Comparison of ENCODE assay signal across 8 cellular contexts in genomic region chr20:62406635-62407176, GRCh38. TPM values are rescaled to one million over a fixed set of nuclear protein-coding genes. Genes with fewer than 3 reads are reported as not detected.
DNase-seq lines count a peak whose midpoint lies in the region; ATAC-seq and TF ChIP-seq lines count a peak whose summit lies in the region.

No MANE protein-coding gene starts in this region.

- peak; percentile 2 for ATAC-seq in GM18907 (IDR thresholded peaks at IDR 0.05; ENCODE audit: unreplicated experiment)
- ATAC-seq in natural killer cell treated with Interleukin-12 subunit alpha and Interleukin-12 subunit beta and Interleukin-15 and Interleukin-18, amount 100 ng/mL, for 72 hours = peak; percentile 0 to 1

- no peaks in the 10 kb centered on the region for H3K27me3 ChIP-seq in HL-60 (ENCODE audit: insufficient read depth, poor library complexity, severe bottlenecking)

- no peaks in the 10 kb centered on the region for H3K27me3 Mint-ChIP-seq in natural killer cell treated with Interleukin-12 subunit alpha and Interleukin-12 subunit beta and Interleukin-15 and Interleukin-18, amount 100 ng/mL, for 72 hours

- H3K4me1 Mint-ChIP-seq in natural killer cell treated with Interleukin-12 subunit alpha and Interleukin-12 subunit beta and Interleukin-15 and Interleukin-18, amount 100 ng/mL, for 72 hours (ENCODE audit: low read depth in 2 of 2) = peaks cover 14 to 16% of the 10 kb centered on the region in 2 donors

- H3K4me3 Mint-ChIP-seq in natural killer cell treated with Interleukin-12 subunit alpha and Interleukin-12 subunit beta and Interleukin-15 and Interleukin-18, amount 100 ng/mL, for 72 hours = peak overlapping the region; percentile 79

- DNase-seq in HL-60 (ENCODE audit: low read depth in 1 of 2, low spot score in 1 of 2) (no peak), choroid plexus epithelial cell (ENCODE audit: low read depth) (no peak), GM10248 (ENCODE audit: extremely low spot score) (no peak), SW480 (ENCODE audit: low spot score) (no peak), pons (ENCODE audit: low spot score) (no peak), kidney tubule cell (ENCODE audit: low spot score) (no peak)
- no peak for DNase-seq in natural killer cell treated with Interleukin-12 subunit alpha and Interleukin-12 subunit beta and Interleukin-15 and Interleukin-18, amount 100 ng/mL, for 72 hours (ENCODE audit: low spot score)

- H3K36me3 Mint-ChIP-seq in natural killer cell treated with Interleukin-12 subunit alpha and Interleukin-12 subunit beta and Interleukin-15 and Interleukin-18, amount 100 ng/mL, for 72 hours = no peaks in the 10 kb centered on the region

- no peak for TF ChIP-seq CTCF in HL-60 (IDR thresholded peaks at IDR 0.05; ENCODE audit: insufficient read depth, low read length)
- no peak for TF ChIP-seq CTCF in choroid plexus epithelial cell (conservative IDR thresholded peaks at IDR 0.05; ENCODE audit: low read depth, low read length)
- TF ChIP-seq CTCF in GM10248 (IDR thresholded peaks at IDR 0.05; ENCODE audit: control extremely low read depth, extremely low read depth, low read depth, missing control alignments) = no peak

- POLR2A ChIA-PET in GM10248 (lab: Yijun Ruan, JAX) = no interaction called here

- no peaks in the 10 kb centered on the region for H3K9me3 Mint-ChIP-seq in natural killer cell treated with Interleukin-12 subunit alpha and Interleukin-12 subunit beta and Interleukin-15 and Interleukin-18, amount 100 ng/mL, for 72 hours

- CTCF ChIA-PET in GM10248 (lab: Yijun Ruan, JAX) = no interaction called here

- H3K27ac ChIP-seq in HL-60 (replicated peaks) = peak overlapping the region; percentile 46

- no peak overlapping the region for H3K27ac Mint-ChIP-seq in natural killer cell treated with Interleukin-12 subunit alpha and Interleukin-12 subunit beta and Interleukin-15 and Interleukin-18, amount 100 ng/mL, for 72 hours

- H3K4me3 ChIP-seq in HL-60 (replicated peaks; ENCODE audit: insufficient read depth, low read length) = peak overlapping the region; percentile 68
- peak overlapping the region; percentile 61 for H3K4me3 ChIP-seq in choroid plexus epithelial cell (ENCODE audit: low read depth, low read length)

RNA-seq across cellular contexts. Expression of gene CABLES2, which starts 0.4 kb away (rescaled TPM):
- total RNA-seq in natural killer cell treated with Interleukin-12 subunit alpha and Interleukin-12 subunit beta and Interleukin-15 and Interleukin-18, amount 100 ng/mL, for 72 hours = 1 to 10 TPM; 9.4 to 9.5 TPM

RNA-seq across cellular contexts. Expression of gene RPS21, which starts 19.8 kb away (rescaled TPM):
- 1,000 to 10,000 TPM; 1,109 to 1,318 TPM for total RNA-seq in natural killer cell treated with Interleukin-12 subunit alpha and Interleukin-12 subunit beta and Interleukin-15 and Interleukin-18, amount 100 ng/mL, for 72 hours

RNA-seq across cellular contexts. Expression of gene RBBP8NL, which starts 20.6 kb away (rescaled TPM):
- total RNA-seq in natural killer cell treated with Interleukin-12 subunit alpha and Interleukin-12 subunit beta and Interleukin-15 and Interleukin-18, amount 100 ng/mL, for 72 hours = not detected

RNA-seq across cellular contexts. Expression of gene LAMA5, which starts 39.6 kb away (rescaled TPM):
- 1 to 10 TPM; 1.5 to 1.9 TPM for total RNA-seq in natural killer cell treated with Interleukin-12 subunit alpha and Interleukin-12 subunit beta and Interleukin-15 and Interleukin-18, amount 100 ng/mL, for 72 hours
